ENCODE assay signal across 23 cellular contexts in the genomic region with DNA sequence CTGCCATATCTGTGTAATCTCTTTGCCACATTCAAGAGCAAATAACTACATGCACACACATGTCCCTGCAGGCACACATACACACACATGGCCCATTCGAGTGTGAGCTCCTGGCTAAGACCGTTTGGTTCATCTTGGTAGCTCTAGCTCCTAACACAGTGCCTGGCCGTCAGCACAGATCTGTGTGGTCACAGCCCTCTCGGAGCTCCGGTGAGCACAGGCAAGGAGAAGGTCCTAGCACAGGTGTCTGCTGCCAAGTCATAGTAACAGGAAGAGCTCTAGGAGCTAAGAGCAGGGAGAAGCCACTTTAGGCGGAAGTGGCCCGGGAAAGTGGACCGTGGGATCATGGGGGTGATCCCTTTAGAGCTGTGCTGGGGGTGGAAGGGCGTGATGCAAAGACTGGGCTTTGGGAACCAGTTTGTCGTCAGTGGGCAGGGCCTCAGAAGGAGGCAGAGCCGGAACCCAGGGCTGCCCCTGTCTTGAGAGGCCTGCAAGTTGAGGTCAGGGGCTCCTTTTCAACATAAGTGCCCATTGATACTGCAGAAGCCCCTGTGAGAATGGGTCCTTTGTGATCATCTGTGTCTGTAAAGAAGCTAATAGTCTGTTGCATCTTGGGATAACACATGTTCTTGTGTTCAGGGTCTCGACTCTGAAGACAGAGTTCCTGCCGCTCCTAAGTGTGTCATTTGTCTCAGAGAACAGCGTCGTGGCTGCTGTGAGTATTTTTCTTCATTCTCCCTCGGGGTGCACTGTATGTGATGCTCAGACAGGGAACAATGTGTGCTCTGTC. TPM values are rescaled to one million over a fixed set of nuclear protein-coding genes. Genes with fewer than 3 reads are reported as not detected.
A peak's percentile ranks its signal among the peaks of the same experiment; 100 is the strongest.
DNase-seq lines count a peak whose midpoint lies in the region; ATAC-seq and TF ChIP-seq lines count a peak whose summit lies in the region.
"Had no signal": no experiment of that assay in that cellular context is flagged by ENCODE, and none has a peak within 500 bp of the region (broad histone marks: within the 10 kb centered on the region; RNA-seq: fewer than 3 reads in every experiment).

No MANE protein-coding gene starts in this region.

- peak overlapping the region in 58 of 59 donors; percentile 28 to 88 (median 67) for H3K27ac ChIP-seq in dorsolateral prefrontal cortex
- peak overlapping the region; percentile 68 to 96 (median 82) for H3K27ac ChIP-seq in tibial nerve
- no peak overlapping the region for H3K27ac ChIP-seq in CD8-positive, alpha-beta T cell (ENCODE audit: low read depth, low read length)
- H3K27ac ChIP-seq: psoas muscle, SJSA1 had no signal

- POLR2A ChIA-PET in CD8-positive, alpha-beta T cell (lab: Charles Lee): interaction anchor here (0.6 kb wide), 1 partner anchor 453 kb away, joined by 6 read pairs; no protein-coding TSS in a partner anchor

- no peaks in the 10 kb centered on the region for H3K9me3 Mint-ChIP-seq in CD8-positive, alpha-beta T cell
- H3K9me3 Mint-ChIP-seq: T-helper 2 cell treated with Interferon-gamma antibody and Interleukin-4, amounts not matched to agents 5 μg/mL and 100 μg/mL, for 36 hours had no signal

- TF ChIP-seq EP300 in tibial nerve (IDR thresholded peaks at IDR 0.05): peak; percentile 27 to 88

- intact Hi-C loops in Right ventricle myocardium inferior (cut with DNase I): no loop called here
- intact Hi-C loops in Right ventricle myocardium superior (cut with DNase I): no loop called here
- intact Hi-C loops in dorsolateral prefrontal cortex (cut with DNase I): no loop called here
- intact Hi-C loops in CD8-positive, alpha-beta T cell (cut with DNase I, micrococcal nuclease): no loop called here

- TF ChIP-seq CTCF in dorsolateral prefrontal cortex (IDR thresholded peaks at IDR 0.05 in 54 of 56, conservative IDR thresholded peaks at IDR 0.05 in 2 of 56; ENCODE audit: low read depth in 1 of 56, partially characterized antibody in 56 of 56) (no peak), tibial nerve (IDR thresholded peaks at IDR 0.05) (no peak)
- no peak for TF ChIP-seq CTCF in CD8-positive, alpha-beta T cell (IDR thresholded peaks at IDR 0.05)

- CTCF ChIA-PET in CD8-positive, alpha-beta T cell (lab: Charles Lee): interaction anchor here (1.0 kb wide), 2 partner anchors 29 kb away, joined by 3 read pairs; no protein-coding TSS in a partner anchor

- H3K27ac Mint-ChIP-seq in CD8-positive, alpha-beta T cell: no peak overlapping the region
- H3K27ac Mint-ChIP-seq: T-helper 2 cell treated with Interferon-gamma antibody and Interleukin-4, amounts not matched to agents 5 μg/mL and 100 μg/mL, for 36 hours had no signal

- H3K4me3 ChIP-seq in dorsolateral prefrontal cortex: peak overlapping the region in 4 of 59 donors; percentile 12 to 22 (median 17)
- no peak overlapping the region for H3K4me3 ChIP-seq in tibial nerve
- H3K4me3 ChIP-seq in CD8-positive, alpha-beta T cell (ENCODE audit: low read depth, low read length): no peak overlapping the region
- H3K4me3 ChIP-seq: MG63, psoas muscle, SJSA1 had no signal

- H3K36me3 Mint-ChIP-seq in CD8-positive, alpha-beta T cell: peaks cover 65% of the 10 kb centered on the region

- peak; percentile 16 for ATAC-seq in Right ventricle myocardium inferior
- no peak for ATAC-seq in Right ventricle myocardium superior (ENCODE audit: poor library complexity)
- no peak for ATAC-seq in CD8-positive, alpha-beta T cell
- no peak for ATAC-seq in GM21723 (IDR thresholded peaks at IDR 0.05; ENCODE audit: unreplicated experiment)
- ATAC-seq in GM19467 (IDR thresholded peaks at IDR 0.05; ENCODE audit: unreplicated experiment): no peak
- ATAC-seq: activated CD4-positive, CD25-positive, alpha-beta regulatory T cell treated with anti-CD3 and anti-CD28 coated beads, Interleukin-2, amount 50 U/mL, for 24 hours; psoas muscle had no signal

- no peak for DNase-seq in Right ventricle myocardium inferior (ENCODE audit: missing footprints)
- no peak for DNase-seq in Right ventricle myocardium superior
- DNase-seq in dorsolateral prefrontal cortex: peak in 2 of 10 donors; percentile 25 to 34
- peak; percentile 76 for DNase-seq in medulla oblongata (ENCODE audit: extremely low spot score)
- peak in 1 of 2 donors; percentile 18 for DNase-seq in tibial nerve (ENCODE audit: low spot score in 2 of 2)
- DNase-seq in CD8-positive, alpha-beta T cell: no peak
- DNase-seq: ACHN; aorta; cerebellar nuclear complex; DMS79 treated with DMSO at 0.1 percent for 48 hours; kidney glomerular epithelial cell; MG63; NCI-H1436 treated with DMSO at 0.1 percent for 48 hours; NCI-H2171 treated with DMSO at 0.1 percent for 48 hours; NCI-H82; OCI-M1; psoas muscle; stimulated activated CD8-positive, alpha-beta memory T cell treated with anti-CD3 and anti-CD28 coated beads, Interleukin-4, amount 100 ng/mL, for 48 hours had no signal

- H3K4me1 ChIP-seq in tibial nerve: peaks cover 0 to 48% (median 6%) of the 10 kb centered on the region in 4 donors
- no peaks in the 10 kb centered on the region for H3K4me1 ChIP-seq in CD8-positive, alpha-beta T cell (ENCODE audit: insufficient read depth, low read length)
- H3K4me1 ChIP-seq: psoas muscle had no signal

- peaks cover 0 to 96% (median 5%) of the 10 kb centered on the region in 3 donors for H3K36me3 ChIP-seq in tibial nerve
- H3K36me3 ChIP-seq in CD8-positive, alpha-beta T cell (ENCODE audit: insufficient read depth, low read length): peaks cover 45% of the 10 kb centered on the region

- H3K27me3 ChIP-seq in dorsolateral prefrontal cortex (no peaks in the 10 kb centered on the region), tibial nerve (no peaks in the 10 kb centered on the region)
- H3K27me3 ChIP-seq in CD8-positive, alpha-beta T cell (ENCODE audit: insufficient read depth, low read length): no peaks in the 10 kb centered on the region
- H3K27me3 ChIP-seq: MG63, SJSA1 had no signal

- no peaks in the 10 kb centered on the region for H3K4me1 Mint-ChIP-seq in CD8-positive, alpha-beta T cell (ENCODE audit: low read depth)

- TF ChIP-seq POLR2A in tibial nerve (IDR thresholded peaks at IDR 0.05): peak in 1 of 2 donors; percentile 26

- H3K9me3 ChIP-seq in tibial nerve: no peaks in the 10 kb centered on the region
- no peaks in the 10 kb centered on the region for H3K9me3 ChIP-seq in CD8-positive, alpha-beta T cell (ENCODE audit: low read length)
- H3K9me3 ChIP-seq: MG63, psoas muscle, SJSA1 had no signal

- H3K4me3 Mint-ChIP-seq in CD8-positive, alpha-beta T cell: no peak overlapping the region
- H3K4me3 Mint-ChIP-seq: T-helper 2 cell treated with Interferon-gamma antibody and Interleukin-4, amounts not matched to agents 5 μg/mL and 100 μg/mL, for 36 hours had no signal

- H3K27me3 Mint-ChIP-seq in CD8-positive, alpha-beta T cell (ENCODE audit: low read depth): no peaks in the 10 kb centered on the region

- WGBS in tibial nerve, 2 donors: 43 to 59% methylated on average over 16 of the region's 16 CpGs

RNA-seq across cellular contexts. Expression of a gene that starts 16.6 kb away (rescaled TPM):
- total RNA-seq in Right ventricle myocardium inferior: 51.1 TPM
- 40.6 TPM for total RNA-seq in Right ventricle myocardium superior
- 10 to 100 TPM in 115 of 120 experiments, 1 to 10 TPM in 5; 5.2 to 52.6 (median 17.8) TPM for total RNA-seq in dorsolateral prefrontal cortex
- 100 to 1,000 TPM; 178 to 337 (median 306) TPM for total RNA-seq in tibial nerve
- total RNA-seq in CD8-positive, alpha-beta T cell: 10 to 100 TPM; 68.5 to 70.5 TPM

RNA-seq across cellular contexts. Expression of a gene that starts 32.2 kb away (rescaled TPM):
- 139 TPM for total RNA-seq in Right ventricle myocardium inferior
- 133 TPM for total RNA-seq in Right ventricle myocardium superior
- total RNA-seq in dorsolateral prefrontal cortex: 100 to 1,000 TPM in 106 of 120 experiments, 10 to 100 TPM in 14; 84.1 to 180 (median 126) TPM
- 100 to 1,000 TPM in 3 of 4 donors, 10 to 100 TPM in 1; 92.2 to 151 (median 118) TPM for total RNA-seq in tibial nerve
- 10 to 100 TPM; 33.1 to 38.2 TPM for total RNA-seq in CD8-positive, alpha-beta T cell

RNA-seq across cellular contexts. Expression of a gene that starts 50.5 kb away (rescaled TPM):
- 107 TPM for total RNA-seq in Right ventricle myocardium inferior
- total RNA-seq in Right ventricle myocardium superior: 97.7 TPM
- 100 to 1,000 TPM in 4 of 120 experiments, 10 to 100 TPM in 116; 57.9 to 106 (median 75.1) TPM for total RNA-seq in dorsolateral prefrontal cortex
- 100 to 1,000 TPM in 1 of 4 donors, 10 to 100 TPM in 3; 65.4 to 107 (median 68.8) TPM for total RNA-seq in tibial nerve
- 10 to 100 TPM; 34.5 to 36.2 TPM for total RNA-seq in CD8-positive, alpha-beta T cell

RNA-seq across cellular contexts. Expression of a gene that starts 50.9 kb away (rescaled TPM):
- total RNA-seq in Right ventricle myocardium inferior (38.1 TPM), Right ventricle myocardium superior (31.5 TPM), dorsolateral prefrontal cortex (10 to 100 TPM; 37.0 to 97.8 (median 64.0) TPM), tibial nerve (10 to 100 TPM; 55.9 to 87.3 (median 75.8) TPM)
- total RNA-seq in CD8-positive, alpha-beta T cell: 100 to 1,000 TPM; 144 TPM
